In the genomic region with DNA sequence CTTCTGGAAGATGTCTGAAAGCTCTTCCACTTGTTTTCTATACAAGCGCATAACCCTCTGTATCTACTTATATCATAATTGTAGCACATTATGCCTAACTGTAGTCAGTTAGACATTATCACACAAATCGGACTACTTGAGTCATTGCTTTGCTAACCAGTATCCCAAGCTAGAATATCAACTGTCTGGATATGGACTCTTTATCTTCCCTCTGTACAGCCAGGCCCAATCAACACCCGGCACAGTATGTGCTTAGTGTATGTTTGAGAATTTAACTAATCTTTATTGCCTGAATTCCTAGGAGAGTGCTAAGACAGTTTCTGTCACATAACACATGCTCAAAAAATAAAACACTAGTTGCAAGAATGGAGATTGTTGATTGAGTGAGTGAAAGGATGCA, we compare ENCODE assay signal across 26 cellular contexts.
"Had no signal": no experiment of that assay in that cellular context is flagged by ENCODE, and none has a peak within 500 bp of the region (broad histone marks: within the 10 kb centered on the region; RNA-seq: fewer than 3 reads in every experiment).

No MANE protein-coding gene starts in this region.

- H3K4me1 Mint-ChIP-seq: memory B cell, naive B cell had no signal

- H3K27ac ChIP-seq: dorsolateral prefrontal cortex, gastrocnemius medialis, prostate gland, right atrium auricular region, testis, tibial artery, upper lobe of right lung, uterus had no signal

- H3K27me3 ChIP-seq: dorsolateral prefrontal cortex, gastrocnemius medialis, right atrium auricular region, testis, tibial artery, upper lobe of right lung, uterus had no signal

- H3K9me3 ChIP-seq: gastrocnemius medialis, mucosa of descending colon, prostate gland, right atrium auricular region, testis, tibial artery, upper lobe of right lung, uterus had no signal

- FAIRE-seq: colon, kidney had no signal

- H3K4me3 ChIP-seq: dorsolateral prefrontal cortex, gastrocnemius medialis, lung, mucosa of descending colon, prostate gland, right atrium auricular region, testis, tibial artery, upper lobe of right lung, uterus had no signal

- H3K36me3 ChIP-seq: gastrocnemius medialis, prostate gland, right atrium auricular region, tibial artery, upper lobe of right lung, uterus had no signal

- H3K4me3 Mint-ChIP-seq: memory B cell; naive B cell; natural killer cell treated with Interleukin-12 subunit alpha and Interleukin-12 subunit beta and Interleukin-15 and Interleukin-18, amount 100 ng/mL, for 72 hours; neural crest cell had no signal

- H3K36me3 Mint-ChIP-seq: memory B cell; naive B cell; natural killer cell treated with Interleukin-12 subunit alpha and Interleukin-12 subunit beta and Interleukin-15 and Interleukin-18, amount 100 ng/mL, for 72 hours had no signal

- H3K9me3 Mint-ChIP-seq: memory B cell, naive B cell had no signal

- H3K4me1 ChIP-seq: gastrocnemius medialis, prostate gland, right atrium auricular region, testis, tibial artery, upper lobe of right lung, uterus had no signal

- H3K27me3 Mint-ChIP-seq: memory B cell; naive B cell; natural killer cell treated with Interleukin-12 subunit alpha and Interleukin-12 subunit beta and Interleukin-15 and Interleukin-18, amount 100 ng/mL, for 72 hours had no signal

- DNase-seq: dorsolateral prefrontal cortex; effector CD4-positive, alpha-beta T cell; foreskin fibroblast; gastrocnemius medialis; head of caudate nucleus; kidney; mucosa of descending colon; naive B cell; nucleus accumbens; stimulated activated CD4-positive, alpha-beta T cell treated with anti-CD3 and anti-CD28 coated beads, Interleukin-15, amount 100 ng/mL, for 24 hours; stimulated activated CD4-positive, alpha-beta T cell treated with anti-CD3 and anti-CD28 coated beads, Interleukin-2, amount 100 ng/mL, for 48 hours; stimulated activated naive CD4-positive, alpha-beta T cell treated with Interleukin-2 at 50 U/mL for 16 hours; substantia nigra; testis; tibial artery; upper lobe of right lung; uterus had no signal

- ATAC-seq: gastrocnemius medialis, left lobe of liver, mucosa of descending colon, sciatic nerve, upper lobe of right lung had no signal

- H3K27ac Mint-ChIP-seq: memory B cell; naive B cell; natural killer cell treated with Interleukin-12 subunit alpha and Interleukin-12 subunit beta and Interleukin-15 and Interleukin-18, amount 100 ng/mL, for 72 hours had no signal
